ENCODE assay signal across 25 cellular contexts in genomic region chr7:111914287-111914686, GRCh38.
"Had no signal": no experiment of that assay in that cellular context is flagged by ENCODE, and none has a peak within 500 bp of the region (broad histone marks: within the 10 kb centered on the region; RNA-seq: fewer than 3 reads in every experiment).

No MANE protein-coding gene starts in this region.

- ATAC-seq: activated CD8-positive, alpha-beta memory T cell treated with anti-CD3 and anti-CD28 coated beads, Interleukin-2, amount 10 ng/mL, durations not matched to agents 7 days and 5 days; T-helper 17 cell had no signal

- H3K36me3 ChIP-seq: breast epithelium had no signal

- DNase-seq: activated B cell treated with CpG ODN at 0.5 μM for 24 hours; activated CD4-positive, alpha-beta T cell treated with anti-CD3 and anti-CD28 coated beads for 1 hour; activated CD4-positive, alpha-beta T cell treated with anti-CD3 and anti-CD28 coated beads, Interleukin-2, amount 10 ng/mL, durations not matched to agents 24 days and 14 days; activated CD4-positive, alpha-beta T cell treated with anti-CD3 and anti-CD28 coated beads, Interleukin-2, amount 50 U/mL, for 48 hours; activated CD8-positive, alpha-beta memory T cell treated with anti-CD3 and anti-CD28 coated beads, Interleukin-2, amount 10 ng/mL, durations not matched to agents 7 days and 5 days; activated effector memory CD4-positive, alpha-beta T cell treated with Interleukin-2 at 50 U/mL for 16 hours; activated naive CD4-positive, alpha-beta T cell; activated T-cell treated with anti-CD3 and anti-CD28 coated beads, Interleukin-2, amount 50 U/mL, for 24 hours; aorta; NCI-H1092 treated with DMSO at 0.1 percent for 48 hours; NCI-H1417 treated with DMSO at 0.1 percent for 48 hours; NCI-H1694; NCI-H2029; NCI-H2107; NCI-H2171 treated with DMSO at 0.1 percent for 48 hours; NCI-H226; NCI-H510A; NCI-H526 treated with DMSO at 0.1 percent for 48 hours; NCI-H82; SIG-M5; T-helper 17 cell; T-helper 9 cell had no signal

- H3K4me1 Mint-ChIP-seq: activated B cell treated with CpG ODN at 0.5 μM for 24 hours; activated CD4-positive, alpha-beta T cell treated with anti-CD3 and anti-CD28 coated beads, Interleukin-2, amount 10 ng/mL, durations not matched to agents 24 days and 14 days; activated CD8-positive, alpha-beta memory T cell treated with anti-CD3 and anti-CD28 coated beads, Interleukin-2, amount 10 ng/mL, durations not matched to agents 7 days and 5 days; activated naive CD4-positive, alpha-beta T cell treated with anti-CD3 and anti-CD28 coated beads, Interleukin-2, amount 50 U/mL, for 24 hours; T-helper 17 cell had no signal

- H3K4me3 Mint-ChIP-seq: activated B cell treated with CpG ODN at 0.5 μM for 24 hours; activated CD4-positive, alpha-beta T cell treated with anti-CD3 and anti-CD28 coated beads, Interleukin-2, amount 10 ng/mL, durations not matched to agents 24 days and 14 days; activated CD8-positive, alpha-beta memory T cell treated with anti-CD3 and anti-CD28 coated beads, Interleukin-2, amount 10 ng/mL, durations not matched to agents 7 days and 5 days; activated naive CD4-positive, alpha-beta T cell treated with anti-CD3 and anti-CD28 coated beads, Interleukin-2, amount 50 U/mL, for 24 hours; activated T-cell treated with anti-CD3 and anti-CD28 coated beads, Interleukin-2, amount 50 U/mL, for 24 hours; activated T-helper 1 cell treated with anti-CD3 and anti-CD28 coated beads, Interleukin-12 subunit alpha, Interleukin-12 subunit beta, Interleukin-2, Interleukin-4 antibody, amounts not matched to agents 30 ng/mL and 10 ng/mL and 1 ng/mL, durations not matched to agents 14 hours and 24 hours and 36 hours; T-helper 17 cell had no signal

- H3K27ac Mint-ChIP-seq: activated B cell treated with CpG ODN at 0.5 μM for 24 hours; activated CD4-positive, alpha-beta T cell treated with anti-CD3 and anti-CD28 coated beads, Interleukin-2, amount 10 ng/mL, durations not matched to agents 24 days and 14 days; activated CD8-positive, alpha-beta memory T cell treated with anti-CD3 and anti-CD28 coated beads, Interleukin-2, amount 10 ng/mL, durations not matched to agents 7 days and 5 days; activated naive CD4-positive, alpha-beta T cell treated with anti-CD3 and anti-CD28 coated beads, Interleukin-2, amount 50 U/mL, for 24 hours; activated T-cell treated with anti-CD3 and anti-CD28 coated beads, Interleukin-2, amount 50 U/mL, for 24 hours; activated T-helper 1 cell treated with anti-CD3 and anti-CD28 coated beads, Interleukin-12 subunit alpha, Interleukin-12 subunit beta, Interleukin-2, Interleukin-4 antibody, amounts not matched to agents 30 ng/mL and 10 ng/mL and 1 ng/mL, durations not matched to agents 14 hours and 24 hours and 36 hours; T-helper 17 cell had no signal

- H3K27ac ChIP-seq: breast epithelium had no signal

- H3K27me3 ChIP-seq: breast epithelium had no signal

- H3K27me3 Mint-ChIP-seq: activated B cell treated with CpG ODN at 0.5 μM for 24 hours; activated CD4-positive, alpha-beta T cell treated with anti-CD3 and anti-CD28 coated beads, Interleukin-2, amount 10 ng/mL, durations not matched to agents 24 days and 14 days; activated CD8-positive, alpha-beta memory T cell treated with anti-CD3 and anti-CD28 coated beads, Interleukin-2, amount 10 ng/mL, durations not matched to agents 7 days and 5 days; T-helper 17 cell had no signal

- H3K9me3 ChIP-seq: breast epithelium had no signal

- H3K36me3 Mint-ChIP-seq: activated CD8-positive, alpha-beta memory T cell treated with anti-CD3 and anti-CD28 coated beads, Interleukin-2, amount 10 ng/mL, durations not matched to agents 7 days and 5 days; activated naive CD4-positive, alpha-beta T cell treated with anti-CD3 and anti-CD28 coated beads, Interleukin-2, amount 50 U/mL, for 24 hours had no signal

- H3K9me3 Mint-ChIP-seq: activated B cell treated with CpG ODN at 0.5 μM for 24 hours; activated CD4-positive, alpha-beta T cell treated with anti-CD3 and anti-CD28 coated beads, Interleukin-2, amount 10 ng/mL, durations not matched to agents 24 days and 14 days; activated naive CD4-positive, alpha-beta T cell treated with anti-CD3 and anti-CD28 coated beads, Interleukin-2, amount 50 U/mL, for 24 hours; activated T-cell treated with anti-CD3 and anti-CD28 coated beads, Interleukin-2, amount 50 U/mL, for 24 hours; activated T-helper 1 cell treated with anti-CD3 and anti-CD28 coated beads, Interleukin-12 subunit alpha, Interleukin-12 subunit beta, Interleukin-2, Interleukin-4 antibody, amounts not matched to agents 30 ng/mL and 10 ng/mL and 1 ng/mL, durations not matched to agents 14 hours and 24 hours and 36 hours had no signal

- H3K4me3 ChIP-seq: breast epithelium had no signal

- H3K4me1 ChIP-seq: breast epithelium had no signal
